Comparison of ENCODE assay signal across 2 cellular contexts in genomic region chr1:47969478-47969877, GRCh38.
TF ChIP-seq lines count a peak whose summit lies in the region.

No MANE protein-coding gene starts in this region.

TF ChIP-seq in liver, 16 proteins besides CTCF, POLR2A, EP300 and RAD21 (continued from another document):
- TF ChIP-seq, protein P1, sequence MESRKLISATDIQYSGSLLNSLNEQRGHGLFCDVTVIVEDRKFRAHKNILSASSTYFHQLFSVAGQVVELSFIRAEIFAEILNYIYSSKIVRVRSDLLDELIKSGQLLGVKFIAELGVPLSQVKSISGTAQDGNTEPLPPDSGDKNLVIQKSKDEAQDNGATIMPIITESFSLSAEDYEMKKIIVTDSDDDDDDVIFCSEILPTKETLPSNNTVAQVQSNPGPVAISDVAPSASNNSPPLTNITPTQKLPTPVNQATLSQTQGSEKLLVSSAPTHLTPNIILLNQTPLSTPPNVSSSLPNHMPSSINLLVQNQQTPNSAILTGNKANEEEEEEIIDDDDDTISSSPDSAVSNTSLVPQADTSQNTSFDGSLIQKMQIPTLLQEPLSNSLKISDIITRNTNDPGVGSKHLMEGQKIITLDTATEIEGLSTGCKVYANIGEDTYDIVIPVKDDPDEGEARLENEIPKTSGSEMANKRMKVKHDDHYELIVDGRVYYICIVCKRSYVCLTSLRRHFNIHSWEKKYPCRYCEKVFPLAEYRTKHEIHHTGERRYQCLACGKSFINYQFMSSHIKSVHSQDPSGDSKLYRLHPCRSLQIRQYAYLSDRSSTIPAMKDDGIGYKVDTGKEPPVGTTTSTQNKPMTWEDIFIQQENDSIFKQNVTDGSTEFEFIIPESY (IDR thresholded peaks at IDR 0.05), result peak; percentile 91
- TF ChIP-seq RXRA (IDR thresholded peaks at IDR 0.05) (peak; percentile 100), HNF4G (IDR thresholded peaks at IDR 0.05) (peak; percentile 92), SP1 (IDR thresholded peaks at IDR 0.05) (peak; percentile 99), YY1 (IDR thresholded peaks at IDR 0.05) (peak; percentile 85), ATF3 (IDR thresholded peaks at IDR 0.05) (peak; percentile 74), HNF4A (conservative IDR thresholded peaks at IDR 0.05) (peak; percentile 98 to 99), TAF1 (conservative IDR thresholded peaks at IDR 0.05) (peak; percentile 43), FOXA2 (IDR thresholded peaks at IDR 0.05) (peak; percentile 75), GABPA (IDR thresholded peaks at IDR 0.05 in 1 of 2, conservative IDR thresholded peaks at IDR 0.05 in 1 of 2) (no peak), REST (IDR thresholded peaks at IDR 0.05) (peak; percentile 90), FOXA1 (IDR thresholded peaks at IDR 0.05) (peak; percentile 68), EGR1 (IDR thresholded peaks at IDR 0.05; ENCODE audit: low read depth in 2 of 2) (peak in 1 of 2 donors; percentile 86), JUND (IDR thresholded peaks at IDR 0.05) (peak; percentile 85 to 92)
- TF ChIP-seq, protein P2, sequence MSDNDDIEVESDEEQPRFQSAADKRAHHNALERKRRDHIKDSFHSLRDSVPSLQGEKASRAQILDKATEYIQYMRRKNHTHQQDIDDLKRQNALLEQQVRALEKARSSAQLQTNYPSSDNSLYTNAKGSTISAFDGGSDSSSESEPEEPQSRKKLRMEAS (IDR thresholded peaks at IDR 0.05), result peak; percentile 92
TF ChIP-seq in liver: peak in this region for 15.

TF ChIP-seq in HepG2, 621 proteins besides CTCF, POLR2A, EP300 and RAD21 (continued from another document):
- TF ChIP-seq, protein P3, sequence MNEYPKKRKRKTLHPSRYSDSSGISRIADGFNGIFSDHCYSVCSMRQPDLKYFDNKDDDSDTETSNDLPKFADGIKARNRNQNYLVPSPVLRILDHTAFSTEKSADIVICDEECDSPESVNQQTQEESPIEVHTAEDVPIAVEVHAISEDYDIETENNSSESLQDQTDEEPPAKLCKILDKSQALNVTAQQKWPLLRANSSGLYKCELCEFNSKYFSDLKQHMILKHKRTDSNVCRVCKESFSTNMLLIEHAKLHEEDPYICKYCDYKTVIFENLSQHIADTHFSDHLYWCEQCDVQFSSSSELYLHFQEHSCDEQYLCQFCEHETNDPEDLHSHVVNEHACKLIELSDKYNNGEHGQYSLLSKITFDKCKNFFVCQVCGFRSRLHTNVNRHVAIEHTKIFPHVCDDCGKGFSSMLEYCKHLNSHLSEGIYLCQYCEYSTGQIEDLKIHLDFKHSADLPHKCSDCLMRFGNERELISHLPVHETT (CRISPR knock-in tag; conservative IDR thresholded peaks at IDR 0.05), result no peak
- TF ChIP-seq ZFX (CRISPR knock-in tag; IDR thresholded peaks at IDR 0.05; ENCODE audit: low read depth) (no peak), ZC3H4 (CRISPR knock-in tag; IDR thresholded peaks at IDR 0.05; ENCODE audit: borderline replicate concordance) (no peak), ZNF740 (CRISPR knock-in tag; IDR thresholded peaks at IDR 0.05) (no peak), ZIK1 (CRISPR knock-in tag; IDR thresholded peaks at IDR 0.05; ENCODE audit: borderline replicate concordance, low read depth) (no peak), ZNF260 (CRISPR knock-in tag; IDR thresholded peaks at IDR 0.05; ENCODE audit: borderline replicate concordance, low read depth) (no peak), ZNF564 (CRISPR knock-in tag; IDR thresholded peaks at IDR 0.05) (no peak), JUN (CRISPR knock-in tag; IDR thresholded peaks at IDR 0.05) (no peak), ZBTB3 (CRISPR knock-in tag; IDR thresholded peaks at IDR 0.05; ENCODE audit: borderline replicate concordance, low read depth) (no peak), MLLT10 (CRISPR knock-in tag; IDR thresholded peaks at IDR 0.05) (no peak), ZMYM4 (CRISPR knock-in tag; IDR thresholded peaks at IDR 0.05) (no peak), MAFK (conservative IDR thresholded peaks at IDR 0.05 in 1 of 2, IDR thresholded peaks at IDR 0.05 in 1 of 2; ENCODE audit: low read length in 2 of 2) (no peak), ZKSCAN5 (CRISPR knock-in tag; IDR thresholded peaks at IDR 0.05) (no peak), RFX5 (IDR thresholded peaks at IDR 0.05; ENCODE audit: low read depth, low read length) (no peak)
- TF ChIP-seq, protein P4, sequence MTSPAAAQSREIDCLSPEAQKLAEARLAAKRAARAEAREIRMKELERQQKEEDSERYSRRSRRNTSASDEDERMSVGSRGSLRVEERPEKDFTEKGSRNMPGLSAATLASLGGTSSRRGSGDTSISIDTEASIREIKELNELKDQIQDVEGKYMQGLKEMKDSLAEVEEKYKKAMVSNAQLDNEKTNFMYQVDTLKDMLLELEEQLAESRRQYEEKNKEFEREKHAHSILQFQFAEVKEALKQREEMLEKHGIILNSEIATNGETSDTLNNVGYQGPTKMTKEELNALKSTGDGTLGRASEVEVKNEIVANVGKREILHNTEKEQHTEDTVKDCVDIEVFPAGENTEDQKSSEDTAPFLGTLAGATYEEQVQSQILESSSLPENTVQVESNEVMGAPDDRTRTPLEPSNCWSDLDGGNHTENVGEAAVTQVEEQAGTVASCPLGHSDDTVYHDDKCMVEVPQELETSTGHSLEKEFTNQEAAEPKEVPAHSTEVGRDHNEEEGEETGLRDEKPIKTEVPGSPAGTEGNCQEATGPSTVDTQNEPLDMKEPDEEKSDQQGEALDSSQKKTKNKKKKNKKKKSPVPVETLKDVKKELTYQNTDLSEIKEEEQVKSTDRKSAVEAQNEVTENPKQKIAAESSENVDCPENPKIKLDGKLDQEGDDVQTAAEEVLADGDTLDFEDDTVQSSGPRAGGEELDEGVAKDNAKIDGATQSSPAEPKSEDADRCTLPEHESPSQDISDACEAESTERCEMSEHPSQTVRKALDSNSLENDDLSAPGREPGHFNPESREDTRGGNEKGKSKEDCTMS (CRISPR knock-in tag; conservative IDR thresholded peaks at IDR 0.05), result no peak
- TF ChIP-seq, protein P5, sequence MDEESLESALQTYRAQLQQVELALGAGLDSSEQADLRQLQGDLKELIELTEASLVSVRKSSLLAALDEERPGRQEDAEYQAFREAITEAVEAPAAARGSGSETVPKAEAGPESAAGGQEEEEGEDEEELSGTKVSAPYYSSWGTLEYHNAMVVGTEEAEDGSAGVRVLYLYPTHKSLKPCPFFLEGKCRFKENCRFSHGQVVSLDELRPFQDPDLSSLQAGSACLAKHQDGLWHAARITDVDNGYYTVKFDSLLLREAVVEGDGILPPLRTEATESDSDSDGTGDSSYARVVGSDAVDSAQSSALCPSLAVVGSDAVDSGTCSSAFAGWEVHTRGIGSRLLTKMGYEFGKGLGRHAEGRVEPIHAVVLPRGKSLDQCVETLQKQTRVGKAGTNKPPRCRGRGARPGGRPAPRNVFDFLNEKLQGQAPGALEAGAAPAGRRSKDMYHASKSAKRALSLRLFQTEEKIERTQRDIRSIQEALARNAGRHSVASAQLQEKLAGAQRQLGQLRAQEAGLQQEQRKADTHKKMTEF (CRISPR knock-in tag; IDR thresholded peaks at IDR 0.05), result no peak
- TF ChIP-seq, protein P6, sequence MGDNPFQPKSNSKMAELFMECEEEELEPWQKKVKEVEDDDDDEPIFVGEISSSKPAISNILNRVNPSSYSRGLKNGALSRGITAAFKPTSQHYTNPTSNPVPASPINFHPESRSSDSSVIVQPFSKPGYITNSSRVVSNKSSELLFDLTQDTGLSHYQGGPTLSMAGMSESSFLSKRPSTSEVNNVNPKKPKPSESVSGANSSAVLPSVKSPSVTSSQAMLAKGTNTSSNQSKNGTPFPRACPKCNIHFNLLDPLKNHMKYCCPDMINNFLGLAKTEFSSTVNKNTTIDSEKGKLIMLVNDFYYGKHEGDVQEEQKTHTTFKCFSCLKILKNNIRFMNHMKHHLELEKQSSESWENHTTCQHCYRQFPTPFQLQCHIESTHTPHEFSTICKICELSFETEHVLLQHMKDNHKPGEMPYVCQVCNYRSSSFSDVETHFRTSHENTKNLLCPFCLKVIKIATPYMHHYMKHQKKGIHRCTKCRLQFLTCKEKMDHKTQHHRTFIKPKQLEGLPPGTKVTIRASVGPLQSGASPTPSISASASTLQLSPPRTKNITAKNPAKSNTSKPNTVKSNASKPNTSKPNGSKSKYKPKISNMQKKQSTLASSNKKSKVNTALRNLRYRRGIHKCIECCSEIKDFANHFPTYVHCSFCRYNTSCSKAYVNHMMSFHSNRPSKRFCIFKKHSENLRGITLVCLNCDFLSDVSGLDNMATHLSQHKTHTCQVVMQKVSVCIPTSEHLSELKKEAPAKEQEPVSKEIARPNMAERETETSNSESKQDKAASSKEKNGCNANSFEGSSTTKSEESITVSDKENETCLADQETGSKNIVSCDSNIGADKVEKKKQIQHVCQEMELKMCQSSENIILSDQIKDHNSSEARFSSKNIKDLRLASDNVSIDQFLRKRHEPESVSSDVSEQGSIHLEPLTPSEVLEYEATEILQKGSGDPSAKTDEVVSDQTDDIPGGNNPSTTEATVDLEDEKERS (CRISPR knock-in tag; IDR thresholded peaks at IDR 0.05), result no peak
